Comparison of ENCODE assay signal across 8 cellular contexts in the genomic region with DNA sequence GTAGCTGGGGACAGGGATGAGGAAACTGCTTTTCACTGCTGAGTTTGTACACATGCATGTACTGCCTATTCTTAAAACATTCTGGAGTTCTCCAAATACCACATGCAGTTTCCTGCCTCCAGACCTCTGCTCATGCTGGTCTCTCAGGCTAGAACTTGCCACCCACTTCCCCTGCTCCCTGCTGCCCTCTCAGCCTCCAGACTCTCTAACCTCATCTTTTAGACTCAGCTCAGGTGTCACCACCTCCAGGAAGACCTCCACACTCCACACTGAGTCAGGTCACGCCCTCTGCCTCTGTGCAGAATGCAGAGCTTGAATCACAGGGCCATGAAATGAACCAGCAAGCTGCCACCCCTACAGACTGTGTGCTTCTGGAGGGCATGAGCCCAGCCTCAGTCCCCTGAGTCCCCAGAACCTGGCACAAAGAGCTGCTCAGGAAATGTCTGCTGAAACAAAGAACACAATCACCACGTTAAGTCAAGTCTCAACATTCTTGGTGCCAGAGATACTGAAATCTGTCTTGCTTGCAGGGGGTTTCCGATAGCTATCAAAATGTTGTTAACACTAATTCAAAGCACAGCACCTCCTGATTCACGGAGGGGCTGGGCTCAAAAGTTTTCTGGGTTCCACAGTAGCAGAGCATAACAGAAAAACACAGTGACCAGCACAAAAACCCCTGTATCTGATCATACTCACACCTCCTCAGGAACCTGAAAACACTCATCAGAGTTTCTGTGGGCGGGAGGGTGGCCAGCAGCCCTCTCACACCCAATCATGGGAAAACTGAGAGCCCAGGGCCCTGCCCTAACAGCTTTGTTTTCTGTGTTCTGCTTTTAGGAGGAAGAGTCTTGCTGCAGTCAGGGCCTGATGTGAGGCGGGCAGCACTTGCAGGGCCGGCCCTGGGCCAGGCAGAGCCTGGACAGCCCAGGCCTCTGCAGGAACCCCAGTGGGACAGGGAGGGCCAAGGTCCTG. TPM values are rescaled to one million over a fixed set of nuclear protein-coding genes. Genes with fewer than 3 reads are reported as not detected.
DNase-seq lines count a peak whose midpoint lies in the region; ATAC-seq and TF ChIP-seq lines count a peak whose summit lies in the region.

No MANE protein-coding gene starts in this region.

- no peaks in the 10 kb centered on the region for H3K9me2 ChIP-seq in GM23338 (ENCODE audit: insufficient read depth)

- TF ChIP-seq POLR2A in NB4 (IDR thresholded peaks at IDR 0.05; ENCODE audit: extremely low read depth, insufficient read length): no peak
- no peak for TF ChIP-seq POLR2A in testis (IDR thresholded peaks at IDR 0.05)

- H3K27me3 Mint-ChIP-seq in GM23338 (ENCODE audit: insufficient read depth, low read depth, poor library complexity): peaks cover 1% of the 10 kb centered on the region
- H3K27me3 Mint-ChIP-seq in activated naive CD8-positive, alpha-beta T cell treated with anti-CD3 and anti-CD28 coated beads, Interleukin-2, amount 50 U/mL, for 24 hours: no peaks in the 10 kb centered on the region

- H3K27ac ChIP-seq in GM23338 (ENCODE audit: low read depth): peak overlapping the region; percentile 24; the same call in 1 of the 2 replicates
- H3K27ac ChIP-seq in testis: peak overlapping the region; percentile 78 to 84

- no peaks in the 10 kb centered on the region for H3K9me3 Mint-ChIP-seq in GM23338
- no peaks in the 10 kb centered on the region for H3K9me3 Mint-ChIP-seq in activated naive CD8-positive, alpha-beta T cell treated with anti-CD3 and anti-CD28 coated beads, Interleukin-2, amount 50 U/mL, for 24 hours

- no peak overlapping the region; the same call in 1 of the 2 replicates for H3K27ac Mint-ChIP-seq in GM23338
- H3K27ac Mint-ChIP-seq in activated naive CD8-positive, alpha-beta T cell treated with anti-CD3 and anti-CD28 coated beads, Interleukin-2, amount 50 U/mL, for 24 hours: peak overlapping the region; percentile 86

- H3K79me2 ChIP-seq in GM23338 (replicated peaks; ENCODE audit: insufficient read depth): peaks cover 15% of the 10 kb centered on the region

- no peaks in the 10 kb centered on the region; the same call in 1 of the 2 replicates for H3F3A ChIP-seq in GM23338 (replicated peaks; ENCODE audit: low read depth)

- no peaks in the 10 kb centered on the region for H3K9me3 ChIP-seq in testis

- H3K4me1 Mint-ChIP-seq in GM23338: peaks cover 36% of the 10 kb centered on the region
- H3K4me1 Mint-ChIP-seq in activated naive CD8-positive, alpha-beta T cell treated with anti-CD3 and anti-CD28 coated beads, Interleukin-2, amount 50 U/mL, for 24 hours: peaks cover 92% of the 10 kb centered on the region

- no peaks in the 10 kb centered on the region for H3K27me3 ChIP-seq in GM23338 (ENCODE audit: insufficient read depth)
- H3K27me3 ChIP-seq in testis: no peaks in the 10 kb centered on the region

- ATAC-seq in GM18498 (IDR thresholded peaks at IDR 0.05; ENCODE audit: unreplicated experiment) (peak; percentile 75), GM23338 (no peak)
- peak; percentile 76 for ATAC-seq in activated naive CD8-positive, alpha-beta T cell treated with anti-CD3 and anti-CD28 coated beads, Interleukin-2, amount 50 U/mL, for 24 hours

- no peak for DNase-seq in GM23338 (ENCODE audit: low spot score)
- peak; percentile 66 for DNase-seq in NB4 (ENCODE audit: low read depth)
- DNase-seq in activated naive CD8-positive, alpha-beta T cell treated with anti-CD3 and anti-CD28 coated beads, Interleukin-2, amount 50 U/mL, for 24 hours: peak; percentile 65
- peak; percentile 72 for DNase-seq in medulla oblongata (ENCODE audit: extremely low spot score)
- DNase-seq in testis: peak; percentile 55
- no peak for DNase-seq in dedifferentiated amniotic fluid mesenchymal stem cell (ENCODE audit: extremely low spot score)
- DNase-seq in epidermal melanocyte (ENCODE audit: insufficient read length, low spot score): no peak

- TF ChIP-seq CTCF in GM23338 (conservative IDR thresholded peaks at IDR 0.05; ENCODE audit: low read depth in 2 of 2): no peak
- no peak for TF ChIP-seq CTCF in NB4 (IDR thresholded peaks at IDR 0.05; ENCODE audit: low read depth, low read length)
- no peak for TF ChIP-seq CTCF in testis (IDR thresholded peaks at IDR 0.05)

- no peaks in the 10 kb centered on the region for H3K36me3 Mint-ChIP-seq in GM23338 (ENCODE audit: low read depth)
- H3K36me3 Mint-ChIP-seq in activated naive CD8-positive, alpha-beta T cell treated with anti-CD3 and anti-CD28 coated beads, Interleukin-2, amount 50 U/mL, for 24 hours (ENCODE audit: low read depth): peaks cover 4% of the 10 kb centered on the region

- H3K4me3 ChIP-seq in GM23338: no peak overlapping the region
- no peak overlapping the region for H3K4me3 ChIP-seq in NB4 (ENCODE audit: low read depth, low read length)
- H3K4me3 ChIP-seq in testis: no peak overlapping the region

- H3K36me3 ChIP-seq in GM23338 (ENCODE audit: insufficient read depth): no peaks in the 10 kb centered on the region
- no peaks in the 10 kb centered on the region for H3K36me3 ChIP-seq in testis (ENCODE audit: low read depth, missing control alignments)

- H3K4me2 ChIP-seq in GM23338: no peak overlapping the region

- H3K4me1 ChIP-seq in GM23338 (ENCODE audit: insufficient read depth) (peaks cover 10% of the 10 kb centered on the region), testis (peaks cover 86% of the 10 kb centered on the region)

- H3K4me3 Mint-ChIP-seq in GM23338: no peak overlapping the region
- H3K4me3 Mint-ChIP-seq in activated naive CD8-positive, alpha-beta T cell treated with anti-CD3 and anti-CD28 coated beads, Interleukin-2, amount 50 U/mL, for 24 hours: peak overlapping the region; percentile 10

- WGBS in testis, 2 donors: 37 to 55% methylated on average over 4 to 7 of the region's 7 CpGs

- no peaks in the 10 kb centered on the region for H4K20me1 ChIP-seq in GM23338 (replicated peaks; ENCODE audit: insufficient read depth)

- intact Hi-C loops in testis (cut with DNase I; ENCODE audit: low total_unique reads): no loop called here

- H2AFZ ChIP-seq in GM23338: no peak overlapping the region

TF ChIP-seq in GM23338, 12 proteins besides CTCF, POLR2A, EP300 and RAD21:
- TF ChIP-seq JUNB (IDR thresholded peaks at IDR 0.05; ENCODE audit: unreplicated experiment): no peak
- TF ChIP-seq NANOG (IDR thresholded peaks at IDR 0.05; ENCODE audit: borderline replicate concordance): no peak
- no peak for TF ChIP-seq EZH2 (IDR thresholded peaks at IDR 0.05; ENCODE audit: low read depth, unreplicated experiment)
- TF ChIP-seq ZNF114 (CRISPR knock-in tag; IDR thresholded peaks at IDR 0.05): no peak
- no peak for TF ChIP-seq ZNF331 (CRISPR knock-in tag; IDR thresholded peaks at IDR 0.05; ENCODE audit: low read depth)

RNA-seq across cellular contexts. Expression of a gene that starts 21.1 kb away (rescaled TPM):
- total RNA-seq in GM23338 (2014; rRNA removed; shearing (Covaris generic)): 14.5 and 20.3 TPM in 2 replicates
- 3.0 and 3.5 TPM in 2 replicates for polyA plus RNA-seq in GM23338 (2016; fragmentation: Nextera tagmentation; extraction: Ambion mirVana)
- 100 to 1,000 TPM; 109 to 125 TPM for total RNA-seq in testis
- polyA plus RNA-seq in testis (ENCODE audit: insufficient read depth, low read depth, low replicate concordance): 36.9 TPM

Comparison
In these comparisons a context has a peak if more than half of its experiments do, and no peak if none do; other contexts are left out.
1. DNase-seq: peak in NB4 (single experiment), activated naive CD8-positive, alpha-beta T cell treated with anti-CD3 and anti-CD28 coated beads, Interleukin-2, amount 50 U/mL, for 24 hours (single experiment), medulla oblongata (single experiment) and testis (single experiment); none in GM23338 (single experiment), dedifferentiated amniotic fluid mesenchymal stem cell (single experiment) and epidermal melanocyte (single experiment).